Comparison of ENCODE assay signal across 20 cellular contexts in the genomic region with DNA sequence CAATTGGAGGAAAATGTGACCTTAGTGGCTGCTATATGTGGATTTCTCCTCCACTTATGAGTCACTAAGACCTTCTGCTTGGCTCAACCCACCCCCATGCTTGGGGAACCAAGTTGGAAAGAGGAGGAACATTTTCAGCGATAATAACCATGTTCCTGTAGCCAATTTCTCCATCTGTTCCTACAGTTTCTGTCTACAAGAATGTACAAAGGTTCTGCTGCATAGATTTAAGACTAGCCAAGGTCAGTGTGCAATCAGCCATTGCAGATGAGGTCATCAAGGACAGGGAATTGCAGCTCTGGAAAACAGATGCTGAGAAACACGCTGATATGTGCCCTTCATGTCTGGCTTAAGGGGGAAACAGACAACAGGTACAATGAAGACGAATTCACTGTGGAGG. TPM values are rescaled to one million over a fixed set of nuclear protein-coding genes. Genes with fewer than 3 reads are reported as not detected.
DNase-seq lines count a peak whose midpoint lies in the region; ATAC-seq and TF ChIP-seq lines count a peak whose summit lies in the region.
"Had no signal": no experiment of that assay in that cellular context is flagged by ENCODE, and none has a peak within 500 bp of the region (broad histone marks: within the 10 kb centered on the region; RNA-seq: fewer than 3 reads in every experiment).

No MANE protein-coding gene starts in this region.

- no peak overlapping the region for H3K4me3 Mint-ChIP-seq in activated naive CD4-positive, alpha-beta T cell treated with anti-CD3 and anti-CD28 coated beads, Interleukin-2, amount 50 U/mL, for 24 hours
- H3K4me3 Mint-ChIP-seq: activated CD8-positive, alpha-beta T cell treated with anti-CD3 and anti-CD28 coated beads, Interleukin-2, amount 10 ng/mL, durations not matched to agents 7 days and 5 days; activated naive CD8-positive, alpha-beta T cell treated with anti-CD3 and anti-CD28 coated beads, Interleukin-2, amount 10 ng/mL, durations not matched to agents 7 days and 5 days; mesothelial cell of epicardium; neural crest cell; T-helper 1 cell treated with Interleukin-12 subunit alpha and Interleukin-12 subunit beta and Interleukin-4 antibody, amounts not matched to agents 30 μg/mL and 1 μg/mL, for 36 hours had no signal

- peaks cover 70% of the 10 kb centered on the region for H3K4me1 Mint-ChIP-seq in activated naive CD4-positive, alpha-beta T cell treated with anti-CD3 and anti-CD28 coated beads, Interleukin-2, amount 50 U/mL, for 24 hours

- H3K36me3 Mint-ChIP-seq in activated naive CD4-positive, alpha-beta T cell treated with anti-CD3 and anti-CD28 coated beads, Interleukin-2, amount 50 U/mL, for 24 hours = no peaks in the 10 kb centered on the region
- peaks cover 0 to 13% of the 10 kb centered on the region in 2 donors for H3K36me3 Mint-ChIP-seq in activated naive CD4-positive, alpha-beta T cell treated with anti-CD3 and anti-CD28 coated beads, Interleukin-2, amount 50 U/mL, for 72 hours
- H3K36me3 Mint-ChIP-seq: activated naive CD8-positive, alpha-beta T cell treated with anti-CD3 and anti-CD28 coated beads, Interleukin-2, amount 10 ng/mL, durations not matched to agents 7 days and 5 days; mesothelial cell of epicardium had no signal

- H3K27me3 Mint-ChIP-seq in activated naive CD4-positive, alpha-beta T cell treated with anti-CD3 and anti-CD28 coated beads, Interleukin-2, amount 50 U/mL, for 24 hours = peaks cover 16% of the 10 kb centered on the region

- H3K9me3 Mint-ChIP-seq in activated naive CD4-positive, alpha-beta T cell treated with anti-CD3 and anti-CD28 coated beads, Interleukin-2, amount 50 U/mL, for 24 hours = peaks cover 3% of the 10 kb centered on the region
- no peaks in the 10 kb centered on the region for H3K9me3 Mint-ChIP-seq in activated naive CD4-positive, alpha-beta T cell treated with anti-CD3 and anti-CD28 coated beads, Interleukin-2, amount 50 U/mL, for 72 hours
- H3K9me3 Mint-ChIP-seq: activated naive CD8-positive, alpha-beta T cell treated with anti-CD3 and anti-CD28 coated beads, Interleukin-2, amount 10 ng/mL, durations not matched to agents 7 days and 5 days; mesothelial cell of epicardium; T-helper 1 cell treated with Interleukin-12 subunit alpha and Interleukin-12 subunit beta and Interleukin-4 antibody, amounts not matched to agents 30 μg/mL and 1 μg/mL, for 36 hours had no signal

- H3K27ac Mint-ChIP-seq in activated naive CD4-positive, alpha-beta T cell treated with anti-CD3 and anti-CD28 coated beads, Interleukin-2, amount 50 U/mL, for 24 hours = peak overlapping the region; percentile 68
- no peak overlapping the region for H3K27ac Mint-ChIP-seq in activated naive CD4-positive, alpha-beta T cell treated with anti-CD3 and anti-CD28 coated beads, Interleukin-2, amount 50 U/mL, for 72 hours
- H3K27ac Mint-ChIP-seq: activated CD8-positive, alpha-beta T cell treated with anti-CD3 and anti-CD28 coated beads, Interleukin-2, amount 10 ng/mL, durations not matched to agents 7 days and 5 days; mesothelial cell of epicardium; T-helper 1 cell treated with Interleukin-12 subunit alpha and Interleukin-12 subunit beta and Interleukin-4 antibody, amounts not matched to agents 30 μg/mL and 1 μg/mL, for 36 hours had no signal

- ATAC-seq in activated naive CD4-positive, alpha-beta T cell treated with anti-CD3 and anti-CD28 coated beads, Interleukin-2, amount 50 U/mL, for 72 hours = no peak
- ATAC-seq in SK-N-SH treated with all-trans-retinoic acid at 6 μM for 48 hours = peak; percentile 33; the same call in 1 of the 3 replicates
- ATAC-seq in HG03097 (IDR thresholded peaks at IDR 0.05; ENCODE audit: low FRiP score, unreplicated experiment) = no peak
- ATAC-seq in GM19455 (IDR thresholded peaks at IDR 0.05; ENCODE audit: unreplicated experiment) = no peak
- ATAC-seq: activated CD8-positive, alpha-beta T cell treated with anti-CD3 and anti-CD28 coated beads, Interleukin-2, amount 10 ng/mL, durations not matched to agents 7 days and 5 days had no signal

- no peak for DNase-seq in activated naive CD4-positive, alpha-beta T cell treated with anti-CD3 and anti-CD28 coated beads, Interleukin-2, amount 50 U/mL, for 72 hours (ENCODE audit: low spot score in 2 of 2)
- DNase-seq in fibroblast of peridontal ligament (ENCODE audit: extremely low read depth) = peak; percentile 42
- peak; percentile 27 for DNase-seq in retina
- DNase-seq in NCI-H128 (lab: John Stamatoyannopoulos, UW; ENCODE audit: unreplicated experiment) = no peak
- DNase-seq: activated CD8-positive, alpha-beta T cell treated with anti-CD3 and anti-CD28 coated beads, Interleukin-2, amount 10 ng/mL, durations not matched to agents 7 days and 5 days; activated naive CD8-positive, alpha-beta T cell treated with anti-CD3 and anti-CD28 coated beads, Interleukin-2, amount 10 ng/mL, durations not matched to agents 7 days and 5 days; activated T-cell treated with anti-CD3 and anti-CD28 coated beads, Interleukin-2, amount 50 U/mL, for 48 hours; hypothalamus; kidney glomerular epithelial cell; MV-4-11; NCI-H2081 treated with DMSO at 0.1 percent for 48 hours; SHP77 treated with DMSO at 0.1 percent for 48 hours; stimulated activated CD4-positive, alpha-beta T cell treated with anti-CD3 and anti-CD28 coated beads, Interleukin-12 subunit alpha, Interleukin-12 subunit beta, amount 100 ng/mL, for 4 hours had no signal

TF ChIP-seq in SK-N-SH treated with all-trans-retinoic acid at 6 μM for 48 hours, 23 proteins besides CTCF, POLR2A, EP300 and RAD21:
- TF ChIP-seq ZC3H10 (CRISPR knock-in tag; IDR thresholded peaks at IDR 0.05) (no peak), ZNF70 (CRISPR knock-in tag; IDR thresholded peaks at IDR 0.05) (peak; percentile 88), OSR1 (CRISPR knock-in tag; IDR thresholded peaks at IDR 0.05) (no peak), ZNF8 (CRISPR knock-in tag; IDR thresholded peaks at IDR 0.05) (no peak), ZNF565 (CRISPR knock-in tag; conservative IDR thresholded peaks at IDR 0.05; ENCODE audit: low read depth) (peak; percentile 12; the same call in 1 of the 2 replicates), SNAI2 (CRISPR knock-in tag; IDR thresholded peaks at IDR 0.05) (peak; percentile 74; the same call in 1 of the 2 replicates), TCF4 (CRISPR knock-in tag; IDR thresholded peaks at IDR 0.05; ENCODE audit: borderline replicate concordance) (peak; percentile 93), ESRRG (CRISPR knock-in tag; IDR thresholded peaks at IDR 0.05) (no peak), ZFP3 (CRISPR knock-in tag; IDR thresholded peaks at IDR 0.05) (no peak), BACH2 (CRISPR knock-in tag; IDR thresholded peaks at IDR 0.05; ENCODE audit: borderline replicate concordance) (0 out of 2 replicates have a peak, but pooled peaks have one; percentile 4)
- TF ChIP-seq, protein P1, sequence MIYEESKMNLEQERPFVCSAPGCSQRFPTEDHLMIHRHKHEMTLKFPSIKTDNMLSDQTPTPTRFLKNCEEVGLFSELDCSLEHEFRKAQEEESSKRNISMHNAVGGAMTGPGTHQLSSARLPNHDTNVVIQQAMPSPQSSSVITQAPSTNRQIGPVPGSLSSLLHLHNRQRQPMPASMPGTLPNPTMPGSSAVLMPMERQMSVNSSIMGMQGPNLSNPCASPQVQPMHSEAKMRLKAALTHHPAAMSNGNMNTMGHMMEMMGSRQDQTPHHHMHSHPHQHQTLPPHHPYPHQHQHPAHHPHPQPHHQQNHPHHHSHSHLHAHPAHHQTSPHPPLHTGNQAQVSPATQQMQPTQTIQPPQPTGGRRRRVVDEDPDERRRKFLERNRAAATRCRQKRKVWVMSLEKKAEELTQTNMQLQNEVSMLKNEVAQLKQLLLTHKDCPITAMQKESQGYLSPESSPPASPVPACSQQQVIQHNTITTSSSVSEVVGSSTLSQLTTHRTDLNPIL (CRISPR knock-in tag; IDR thresholded peaks at IDR 0.05; ENCODE audit: low read depth) = 0 out of 2 replicates have a peak, but pooled peaks have one; percentile 10
- TF ChIP-seq, protein P2, sequence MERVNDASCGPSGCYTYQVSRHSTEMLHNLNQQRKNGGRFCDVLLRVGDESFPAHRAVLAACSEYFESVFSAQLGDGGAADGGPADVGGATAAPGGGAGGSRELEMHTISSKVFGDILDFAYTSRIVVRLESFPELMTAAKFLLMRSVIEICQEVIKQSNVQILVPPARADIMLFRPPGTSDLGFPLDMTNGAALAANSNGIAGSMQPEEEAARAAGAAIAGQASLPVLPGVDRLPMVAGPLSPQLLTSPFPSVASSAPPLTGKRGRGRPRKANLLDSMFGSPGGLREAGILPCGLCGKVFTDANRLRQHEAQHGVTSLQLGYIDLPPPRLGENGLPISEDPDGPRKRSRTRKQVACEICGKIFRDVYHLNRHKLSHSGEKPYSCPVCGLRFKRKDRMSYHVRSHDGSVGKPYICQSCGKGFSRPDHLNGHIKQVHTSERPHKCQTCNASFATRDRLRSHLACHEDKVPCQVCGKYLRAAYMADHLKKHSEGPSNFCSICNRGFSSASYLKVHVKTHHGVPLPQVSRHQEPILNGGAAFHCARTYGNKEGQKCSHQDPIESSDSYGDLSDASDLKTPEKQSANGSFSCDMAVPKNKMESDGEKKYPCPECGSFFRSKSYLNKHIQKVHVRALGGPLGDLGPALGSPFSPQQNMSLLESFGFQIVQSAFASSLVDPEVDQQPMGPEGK (CRISPR knock-in tag; IDR thresholded peaks at IDR 0.05; ENCODE audit: borderline replicate concordance) = no peak
- TF ChIP-seq, protein P3, sequence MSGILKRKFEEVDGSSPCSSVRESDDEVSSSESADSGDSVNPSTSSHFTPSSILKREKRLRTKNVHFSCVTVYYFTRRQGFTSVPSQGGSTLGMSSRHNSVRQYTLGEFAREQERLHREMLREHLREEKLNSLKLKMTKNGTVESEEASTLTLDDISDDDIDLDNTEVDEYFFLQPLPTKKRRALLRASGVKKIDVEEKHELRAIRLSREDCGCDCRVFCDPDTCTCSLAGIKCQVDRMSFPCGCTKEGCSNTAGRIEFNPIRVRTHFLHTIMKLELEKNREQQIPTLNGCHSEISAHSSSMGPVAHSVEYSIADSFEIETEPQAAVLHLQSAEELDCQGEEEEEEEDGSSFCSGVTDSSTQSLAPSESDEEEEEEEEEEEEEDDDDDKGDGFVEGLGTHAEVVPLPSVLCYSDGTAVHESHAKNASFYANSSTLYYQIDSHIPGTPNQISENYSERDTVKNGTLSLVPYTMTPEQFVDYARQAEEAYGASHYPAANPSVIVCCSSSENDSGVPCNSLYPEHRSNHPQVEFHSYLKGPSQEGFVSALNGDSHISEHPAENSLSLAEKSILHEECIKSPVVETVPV (CRISPR knock-in tag; IDR thresholded peaks at IDR 0.05) = 0 out of 2 replicates have a peak, but pooled peaks have one; percentile 20

RNA-seq across cellular contexts. Expression of a gene that starts 5.6 kb away (rescaled TPM):
- under 1 TPM; 0.09 to 0.80 TPM for total RNA-seq in activated naive CD4-positive, alpha-beta T cell treated with anti-CD3 and anti-CD28 coated beads, Interleukin-2, amount 50 U/mL, for 72 hours

Comparison
In these comparisons a context has a peak if more than half of its experiments do, and no peak if none do; other contexts are left out.
1. DNase-seq: peak in fibroblast of peridontal ligament (single experiment) and retina (single experiment); none in activated naive CD4-positive, alpha-beta T cell treated with anti-CD3 and anti-CD28 coated beads, Interleukin-2, amount 50 U/mL, for 72 hours (0 of 2) and NCI-H128 (single experiment).